In genomic region chr19:18176367-18177310, GRCh38 we compare ENCODE assay signal across 23 cellular contexts. TPM values are rescaled to one million over a fixed set of nuclear protein-coding genes. Genes with fewer than 3 reads are reported as not detected.
A peak's percentile ranks its signal among the peaks of the same experiment; 100 is the strongest.
DNase-seq lines count a peak whose midpoint lies in the region; ATAC-seq and TF ChIP-seq lines count a peak whose summit lies in the region.
"Had no signal": no experiment of that assay in that cellular context is flagged by ENCODE, and none has a peak within 500 bp of the region (broad histone marks: within the 10 kb centered on the region; RNA-seq: fewer than 3 reads in every experiment).

No MANE protein-coding gene starts in this region.

- H3K4me1 Mint-ChIP-seq in naive B cell, result peaks cover 44 to 88% (median 75%) of the 10 kb centered on the region in 3 donors
- H3K4me1 Mint-ChIP-seq in glutamatergic neuron (ENCODE audit: low read depth, unreplicated experiment), result no peaks in the 10 kb centered on the region
- peaks cover 7% of the 10 kb centered on the region for H3K4me1 Mint-ChIP-seq in CD8-positive, alpha-beta T cell (ENCODE audit: low read depth)

- peak overlapping the region in 7 of 10 experiments; percentile 70 to 96 (median 88); a peak in 12 of 20 replicates for H3K4me3 ChIP-seq in BLaER1 treated with 17β-estradiol and CSF1 and Interleukin-3, amounts not matched to agents 10 nM and 100 nM
- H3K4me3 ChIP-seq in GM06990 (replicated peaks; ENCODE audit: low read depth, low read length), result peak overlapping the region; percentile 32
- H3K4me3 ChIP-seq in CD8-positive, alpha-beta T cell (ENCODE audit: low read depth, low read length), result no peak overlapping the region
- H3K4me3 ChIP-seq: MG63, pancreas, right lobe of liver, tibial nerve had no signal

- peak overlapping the region in 6 of 11 experiments; percentile 34 to 91 (median 88); a peak in 11 of 22 replicates for H3K9ac ChIP-seq in BLaER1 treated with 17β-estradiol and CSF1 and Interleukin-3, amounts not matched to agents 10 nM and 100 nM

- POLR2A ChIA-PET in RWPE1 (lab: Yijun Ruan, JAX; ENCODE audit: low non-redundant PET), result no interaction called here
- POLR2A ChIA-PET in CD8-positive, alpha-beta T cell (lab: Charles Lee), result no interaction called here

- no peaks in the 10 kb centered on the region for H3K9me3 ChIP-seq in BLaER1 treated with 17β-estradiol and CSF1 and Interleukin-3, amounts not matched to agents 10 nM and 100 nM (replicated peaks in 1 of 11)
- H3K9me3 ChIP-seq in CD8-positive, alpha-beta T cell (ENCODE audit: low read length), result no peaks in the 10 kb centered on the region
- H3K9me3 ChIP-seq: MG63, pancreas, right lobe of liver, stomach, tibial nerve had no signal

- intact Hi-C loops in CD8-positive, alpha-beta T cell (cut with DNase I, micrococcal nuclease), result no loop called here

- ATAC-seq in naive B cell (ENCODE audit: low read depth in 2 of 2), result no peak
- no peak for ATAC-seq in CD8-positive, alpha-beta T cell
- ATAC-seq: pancreas, right lobe of liver had no signal

- no peak for TF ChIP-seq CTCF in GM06990 (IDR thresholded peaks at IDR 0.05; ENCODE audit: insufficient read depth, low read length, poor library complexity, severe bottlenecking)
- TF ChIP-seq CTCF in RWPE1 (conservative IDR thresholded peaks at IDR 0.05; ENCODE audit: low read depth), result no peak
- no peak for TF ChIP-seq CTCF in glutamatergic neuron (IDR thresholded peaks at IDR 0.05; ENCODE audit: partially characterized antibody, unreplicated experiment)
- TF ChIP-seq CTCF in CD8-positive, alpha-beta T cell (IDR thresholded peaks at IDR 0.05), result no peak

- H3K27me3 ChIP-seq in BLaER1 treated with 17β-estradiol and CSF1 and Interleukin-3, amounts not matched to agents 10 nM and 100 nM, result peaks cover 0 to 8% (median 0%) of the 10 kb centered on the region in 11 experiments; a peak in 3 of 22 replicates
- H3K27me3 ChIP-seq in GM06990 (replicated peaks; ENCODE audit: control insufficient read depth, insufficient read depth, low read length), result no peaks in the 10 kb centered on the region
- H3K27me3 ChIP-seq in CD8-positive, alpha-beta T cell (ENCODE audit: insufficient read depth, low read length), result no peaks in the 10 kb centered on the region
- H3K27me3 ChIP-seq: MG63, pancreas, right lobe of liver, stomach, tibial nerve had no signal

- H3K9me3 Mint-ChIP-seq in naive B cell (no peaks in the 10 kb centered on the region), glutamatergic neuron (ENCODE audit: unreplicated experiment) (no peaks in the 10 kb centered on the region)
- H3K9me3 Mint-ChIP-seq in CD8-positive, alpha-beta T cell, result no peaks in the 10 kb centered on the region
- H3K9me3 Mint-ChIP-seq: activated CD4-positive, alpha-beta memory T cell treated with anti-CD3 and anti-CD28 coated beads for 36 hours had no signal

- peaks cover 0 to 51% (median 47%) of the 10 kb centered on the region in 11 experiments; a peak in 18 of 22 replicates for H3K36me3 ChIP-seq in BLaER1 treated with 17β-estradiol and CSF1 and Interleukin-3, amounts not matched to agents 10 nM and 100 nM
- peaks cover 17% of the 10 kb centered on the region for H3K36me3 ChIP-seq in GM06990 (ENCODE audit: control insufficient read depth, insufficient read depth, low read length)
- no peaks in the 10 kb centered on the region for H3K36me3 ChIP-seq in CD8-positive, alpha-beta T cell (ENCODE audit: insufficient read depth, low read length)
- H3K36me3 ChIP-seq: MG63, pancreas, right lobe of liver, tibial nerve had no signal

- CTCF ChIA-PET in RWPE1 (lab: Yijun Ruan, JAX), result interaction anchor here (0.7 to 0.9 kb wide), 2 partner anchors 58 to 1608 kb away, joined by 3 read pairs; no protein-coding TSS in a partner anchor
- CTCF ChIA-PET in CD8-positive, alpha-beta T cell (lab: Charles Lee), result interaction anchor here (0.9 to 2.1 kb wide), 7 partner anchors 11 to 117 kb away, joined by 3 to 7 read pairs (median 3); no protein-coding TSS in a partner anchor

- H3K4me2 ChIP-seq in BLaER1 treated with 17β-estradiol and CSF1 and Interleukin-3, amounts not matched to agents 10 nM and 100 nM, result peak overlapping the region; percentile 22 to 100 (median 98); a peak in 19 of 22 replicates

- peaks cover 73 to 94% (median 89%) of the 10 kb centered on the region in 10 experiments for H3K4me1 ChIP-seq in BLaER1 treated with 17β-estradiol and CSF1 and Interleukin-3, amounts not matched to agents 10 nM and 100 nM
- H3K4me1 ChIP-seq in CD8-positive, alpha-beta T cell (ENCODE audit: insufficient read depth, low read length), result peaks cover 16% of the 10 kb centered on the region

- H3K36me3 Mint-ChIP-seq in naive B cell (peaks cover 4 to 16% of the 10 kb centered on the region in 2 donors), glutamatergic neuron (ENCODE audit: unreplicated experiment) (no peaks in the 10 kb centered on the region)
- H3K36me3 Mint-ChIP-seq in CD8-positive, alpha-beta T cell, result peaks cover under 1% of the 10 kb centered on the region

- H3K27me3 Mint-ChIP-seq in naive B cell, result no peaks in the 10 kb centered on the region
- peaks cover 3% of the 10 kb centered on the region for H3K27me3 Mint-ChIP-seq in glutamatergic neuron (ENCODE audit: unreplicated experiment)
- H3K27me3 Mint-ChIP-seq in CD8-positive, alpha-beta T cell (ENCODE audit: low read depth), result no peaks in the 10 kb centered on the region
- H3K27me3 Mint-ChIP-seq: activated CD4-positive, alpha-beta memory T cell treated with anti-CD3 and anti-CD28 coated beads for 36 hours had no signal

- H3K4me3 Mint-ChIP-seq in naive B cell (peak overlapping the region; percentile 59 to 99 (median 94)), glutamatergic neuron (ENCODE audit: unreplicated experiment) (no peak overlapping the region)
- no peak overlapping the region for H3K4me3 Mint-ChIP-seq in CD8-positive, alpha-beta T cell
- H3K4me3 Mint-ChIP-seq: activated CD4-positive, alpha-beta memory T cell treated with anti-CD3 and anti-CD28 coated beads for 36 hours had no signal

- peak overlapping the region in 3 of 6 donors; percentile 59 to 69 (median 61) for H3K27ac Mint-ChIP-seq in naive B cell
- no peak overlapping the region for H3K27ac Mint-ChIP-seq in glutamatergic neuron (ENCODE audit: unreplicated experiment)
- no peak overlapping the region for H3K27ac Mint-ChIP-seq in CD8-positive, alpha-beta T cell
- H3K27ac Mint-ChIP-seq: activated CD4-positive, alpha-beta memory T cell treated with anti-CD3 and anti-CD28 coated beads for 36 hours; brain had no signal

- peak overlapping the region in 6 of 11 experiments; percentile 1 to 34 (median 25); a peak in 9 of 22 replicates for H3K27ac ChIP-seq in BLaER1 treated with 17β-estradiol and CSF1 and Interleukin-3, amounts not matched to agents 10 nM and 100 nM
- peak overlapping the region; percentile 6; the same call in 1 of the 2 replicates for H3K27ac ChIP-seq in RWPE1
- H3K27ac ChIP-seq in CD8-positive, alpha-beta T cell (ENCODE audit: low read depth, low read length), result no peak overlapping the region
- H3K27ac ChIP-seq: pancreas, right lobe of liver, stomach, tibial nerve had no signal

- H4K20me1 ChIP-seq in BLaER1 treated with 17β-estradiol and CSF1 and Interleukin-3, amounts not matched to agents 10 nM and 100 nM, result peaks cover 0 to 58% (median 34%) of the 10 kb centered on the region in 11 experiments; a peak in 15 of 22 replicates

- DNase-seq in GM06990 (ENCODE audit: extremely low read depth, insufficient read length) (no peak), RWPE1 (ENCODE audit: low spot score) (no peak), naive B cell (no peak), glutamatergic neuron (no peak)
- no peak for DNase-seq in activated effector memory CD4-positive, alpha-beta T cell treated with Interleukin-2 at 50 U/mL for 16 hours
- no peak for DNase-seq in stimulated activated CD4-positive, alpha-beta T cell treated with anti-CD3 and anti-CD28 coated beads, Interleukin-2, amount 100 ng/mL, for 24 hours
- no peak for DNase-seq in CD8-positive, alpha-beta T cell
- DNase-seq: activated CD4-positive, alpha-beta memory T cell treated with anti-CD3 and anti-CD28 coated beads for 36 hours; activated CD4-positive, CD25-positive, alpha-beta regulatory T cell; activated CD8-positive, alpha-beta memory T cell treated with anti-CD3 and anti-CD28 coated beads, Interleukin-2, amount 50 U/mL, for 48 hours; head of caudate nucleus; kidney glomerular epithelial cell; mesenchymal stem cell; MG63; NCI-H1417; NCI-H2081; NCI-H226; right lobe of liver; stomach had no signal

RNA-seq across cellular contexts. Expression of gene IFI30, which starts 3.0 kb away (rescaled TPM):
- polyA plus RNA-seq in naive B cell (ENCODE audit: low read depth in 6 of 6), result 100 to 1,000 TPM; 107 to 293 (median 206) TPM
- 0.76 TPM for total RNA-seq in glutamatergic neuron (ENCODE audit: unreplicated experiment)
- 1 to 10 TPM; 1.6 to 1.8 TPM for total RNA-seq in CD8-positive, alpha-beta T cell

RNA-seq across cellular contexts. Expression of gene MPV17L2, which starts 16.4 kb away (rescaled TPM):
- 10 to 100 TPM in 3 of 6 donors, 1 to 10 TPM in 3; 1.8 to 12.0 (median 10.2) TPM for polyA plus RNA-seq in naive B cell (ENCODE audit: low read depth in 6 of 6)
- total RNA-seq in glutamatergic neuron (ENCODE audit: unreplicated experiment), result 17.9 TPM
- 1 to 10 TPM; 4.0 to 5.2 TPM for total RNA-seq in CD8-positive, alpha-beta T cell

RNA-seq across cellular contexts. Expression of gene PIK3R2, which starts 23.7 kb away (rescaled TPM):
- 1 to 10 TPM; 1.2 to 5.7 (median 2.3) TPM for polyA plus RNA-seq in naive B cell (ENCODE audit: low read depth in 6 of 6)
- 36.4 TPM for total RNA-seq in glutamatergic neuron (ENCODE audit: unreplicated experiment)
- total RNA-seq in CD8-positive, alpha-beta T cell, result 1 to 10 TPM; 3.6 to 3.9 TPM

RNA-seq across cellular contexts. Expression of gene RAB3A, which starts 27.2 kb away (rescaled TPM):
- 1 to 10 TPM in 3 of 6 donors, under 1 TPM in 3; 0.21 to 2.8 (median 0.80) TPM for polyA plus RNA-seq in naive B cell (ENCODE audit: low read depth in 6 of 6)
- total RNA-seq in glutamatergic neuron (ENCODE audit: unreplicated experiment), result 77.4 TPM
- total RNA-seq in CD8-positive, alpha-beta T cell, result 10 to 100 TPM; 16.8 to 19.4 TPM

RNA-seq across cellular contexts. Expression of gene PDE4C, which starts 49.6 kb away (rescaled TPM):
- polyA plus RNA-seq in naive B cell (ENCODE audit: low read depth in 6 of 6), result not detected
- 69.8 TPM for total RNA-seq in glutamatergic neuron (ENCODE audit: unreplicated experiment)
- under 1 TPM in 1 of 2 experiments, not detected in 1; 0.71 TPM for total RNA-seq in CD8-positive, alpha-beta T cell
- total RNA-seq: activated CD4-positive, alpha-beta memory T cell treated with anti-CD3 and anti-CD28 coated beads for 36 hours had no signal

Comparison
In these comparisons a context has a peak if more than half of its experiments do, and no peak if none do; other contexts are left out.
1. H3K4me3 Mint-ChIP-seq: peak in naive B cell (8 of 8); none in glutamatergic neuron (single experiment) and CD8-positive, alpha-beta T cell (single experiment).